In genomic region chr5:154573011-154573410, GRCh38 we compare ENCODE assay signal across 26 cellular contexts.
"Had no signal": no experiment of that assay in that cellular context is flagged by ENCODE, and none has a peak within 500 bp of the region (broad histone marks: within the 10 kb centered on the region; RNA-seq: fewer than 3 reads in every experiment).

No MANE protein-coding gene starts in this region.

- DNase-seq: IMR-90, Kasumi-1, KG1, MM.1S, MV-4-11, NCI-H1048, NCI-H1105, NCI-H1417, NCI-H146, NCI-H1694 treated with DMSO at 0.1 percent for 48 hours, NCI-H1930, NCI-H2081, NCI-H2171, NCI-H226, NCI-H446, NCI-H510A, NCI-H524 treated with DMSO at 0.1 percent for 48 hours, NCI-H774, Right ventricle myocardium superior, RPMI8226, SIG-M5, SK-N-SH, SW 1271, T-cell had no signal

- H3K4me3 Mint-ChIP-seq: T-cell had no signal

- H3K27ac Mint-ChIP-seq: T-cell had no signal

- H3K4me3 ChIP-seq: SJSA1 had no signal

- H3K4me1 ChIP-seq: SJSA1 had no signal

- H3K9me3 ChIP-seq: SJSA1, SK-N-SH had no signal

- H3K36me3 Mint-ChIP-seq: T-cell had no signal

- H3K36me3 ChIP-seq: SJSA1 had no signal

- ATAC-seq: HepG2, T-cell had no signal

- H3K4me1 Mint-ChIP-seq: T-cell had no signal

- H3K9me3 Mint-ChIP-seq: T-cell had no signal
